In genomic region chr10:97444212-97444611, GRCh38 we compare ENCODE assay signal across 8 cellular contexts. TPM values are rescaled to one million over a fixed set of nuclear protein-coding genes. Genes with fewer than 3 reads are reported as not detected.
DNase-seq lines count a peak whose midpoint lies in the region; ATAC-seq and TF ChIP-seq lines count a peak whose summit lies in the region.
"Had no signal": no experiment of that assay in that cellular context is flagged by ENCODE, and none has a peak within 500 bp of the region (broad histone marks: within the 10 kb centered on the region; RNA-seq: fewer than 3 reads in every experiment).

No MANE protein-coding gene starts in this region.

- H3K4me3 Mint-ChIP-seq in MCF 10A (ENCODE audit: unreplicated experiment) = peak overlapping the region; percentile 99
- peak overlapping the region; percentile 2 for H3K4me3 Mint-ChIP-seq in activated naive CD8-positive, alpha-beta T cell treated with anti-CD3 and anti-CD28 coated beads, Interleukin-2, amount 10 ng/mL, durations not matched to agents 7 days and 5 days
- peak overlapping the region; percentile 98 to 99 for H3K4me3 Mint-ChIP-seq in stimulated activated naive CD8-positive, alpha-beta T cell treated with anti-CD3 and anti-CD28 coated beads, Interleukin-15, amount 100 ng/mL, for 72 hours

- CTCF ChIA-PET in MCF 10A (lab: Yijun Ruan, JAX) = interaction anchor here (0.6 to 2.1 kb wide), 6 partner anchors 16 to 168 kb away, joined by 3 to 9 read pairs (median 4); no protein-coding TSS in a partner anchor

- no peak overlapping the region for H3K4me3 ChIP-seq in breast epithelium

- DNase-seq in MCF 10A (ENCODE audit: unreplicated experiment) (no peak), breast epithelium (ENCODE audit: low spot score in 2 of 2) (no peak), NCI-H526 (lab: John Stamatoyannopoulos, UW) (no peak)
- no peak for DNase-seq in activated naive CD8-positive, alpha-beta T cell treated with anti-CD3 and anti-CD28 coated beads, Interleukin-2, amount 10 ng/mL, durations not matched to agents 7 days and 5 days
- DNase-seq in stimulated activated naive CD8-positive, alpha-beta T cell treated with anti-CD3 and anti-CD28 coated beads, Interleukin-15, amount 100 ng/mL, for 72 hours = no peak
- DNase-seq: NCI-H1694 treated with DMSO at 0.1 percent for 48 hours had no signal

- POLR2A ChIA-PET in MCF 10A (lab: Yijun Ruan, JAX) = interaction anchor here (1.2 to 3.7 kb wide), 10 partner anchors 8 to 243 kb away, joined by 3 to 34 read pairs (median 6); partner anchors contain the start of genes AVPI1 and RRP12
- POLR2A ChIA-PET in activated naive CD8-positive, alpha-beta T cell treated with anti-CD3 and anti-CD28 coated beads, Interleukin-2, amount 10 ng/mL, durations not matched to agents 7 days and 5 days (lab: Charles Lee) = no interaction called here

- no peak overlapping the region for H3K27ac Mint-ChIP-seq in MCF 10A (ENCODE audit: low read depth, unreplicated experiment)
- no peak overlapping the region for H3K27ac Mint-ChIP-seq in activated naive CD8-positive, alpha-beta T cell treated with anti-CD3 and anti-CD28 coated beads, Interleukin-2, amount 10 ng/mL, durations not matched to agents 7 days and 5 days
- H3K27ac Mint-ChIP-seq in stimulated activated naive CD8-positive, alpha-beta T cell treated with anti-CD3 and anti-CD28 coated beads, Interleukin-15, amount 100 ng/mL, for 72 hours = peak overlapping the region in 1 of 2 donors; percentile 4

- H3K27me3 ChIP-seq in breast epithelium = no peaks in the 10 kb centered on the region

- H3K9me3 Mint-ChIP-seq in MCF 10A (ENCODE audit: unreplicated experiment) = no peaks in the 10 kb centered on the region
- H3K9me3 Mint-ChIP-seq in activated naive CD8-positive, alpha-beta T cell treated with anti-CD3 and anti-CD28 coated beads, Interleukin-2, amount 10 ng/mL, durations not matched to agents 7 days and 5 days = no peaks in the 10 kb centered on the region
- no peaks in the 10 kb centered on the region for H3K9me3 Mint-ChIP-seq in stimulated activated naive CD8-positive, alpha-beta T cell treated with anti-CD3 and anti-CD28 coated beads, Interleukin-15, amount 100 ng/mL, for 72 hours

- TF ChIP-seq CTCF in MCF 10A (IDR thresholded peaks at IDR 0.05; ENCODE audit: unreplicated experiment) = no peak
- no peak for TF ChIP-seq CTCF in breast epithelium (IDR thresholded peaks at IDR 0.05)

- H3K9me3 ChIP-seq in breast epithelium = no peaks in the 10 kb centered on the region

- H3K4me1 ChIP-seq in breast epithelium = peaks cover 4 to 20% of the 10 kb centered on the region in 2 donors

- H3K36me3 Mint-ChIP-seq in MCF 10A (ENCODE audit: insufficient read depth, unreplicated experiment) = peaks cover 39% of the 10 kb centered on the region
- peaks cover 2% of the 10 kb centered on the region for H3K36me3 Mint-ChIP-seq in activated naive CD8-positive, alpha-beta T cell treated with anti-CD3 and anti-CD28 coated beads, Interleukin-2, amount 10 ng/mL, durations not matched to agents 7 days and 5 days

- TF ChIP-seq POLR2A in breast epithelium (IDR thresholded peaks at IDR 0.05) = no peak

- intact Hi-C loops in MCF 10A (cut with micrococcal nuclease) (loop anchor here (10.0 kb wide), 1 partner anchor 51 kb away; the partner anchor contains the start of genes MMS19 and UBTD1), breast epithelium (cut with DNase I; ENCODE audit: low total_unique reads) (loop anchor here (5.0 kb wide), 1 partner anchor 152 kb away; the partner anchor contains the start of gene ARHGAP19)

- no TSS peak for BruUV-seq in MCF 10A (replicated peaks; lab: Mats Ljungman, UMichigan)

- peaks cover 17% of the 10 kb centered on the region for H3K4me1 Mint-ChIP-seq in MCF 10A (ENCODE audit: insufficient read depth, unreplicated experiment)
- peaks cover 26% of the 10 kb centered on the region for H3K4me1 Mint-ChIP-seq in activated naive CD8-positive, alpha-beta T cell treated with anti-CD3 and anti-CD28 coated beads, Interleukin-2, amount 10 ng/mL, durations not matched to agents 7 days and 5 days
- H3K4me1 Mint-ChIP-seq in stimulated activated naive CD8-positive, alpha-beta T cell treated with anti-CD3 and anti-CD28 coated beads, Interleukin-15, amount 100 ng/mL, for 72 hours = peaks cover 60% of the 10 kb centered on the region

- H3K27ac ChIP-seq in breast epithelium = no peak overlapping the region
- H3K27ac ChIP-seq: RWPE1 had no signal

- no peak for ATAC-seq in activated naive CD8-positive, alpha-beta T cell treated with anti-CD3 and anti-CD28 coated beads, Interleukin-2, amount 10 ng/mL, durations not matched to agents 7 days and 5 days (ENCODE audit: low read depth)
- ATAC-seq in stimulated activated naive CD8-positive, alpha-beta T cell treated with anti-CD3 and anti-CD28 coated beads, Interleukin-15, amount 100 ng/mL, for 72 hours = no peak
- no peak for ATAC-seq in GM18520 (IDR thresholded peaks at IDR 0.05; ENCODE audit: unreplicated experiment)

- H3K36me3 ChIP-seq in breast epithelium = no peaks in the 10 kb centered on the region

- H3K27me3 Mint-ChIP-seq in MCF 10A (ENCODE audit: insufficient read depth, unreplicated experiment) = no peaks in the 10 kb centered on the region
- H3K27me3 Mint-ChIP-seq in activated naive CD8-positive, alpha-beta T cell treated with anti-CD3 and anti-CD28 coated beads, Interleukin-2, amount 10 ng/mL, durations not matched to agents 7 days and 5 days = no peaks in the 10 kb centered on the region
- H3K27me3 Mint-ChIP-seq in stimulated activated naive CD8-positive, alpha-beta T cell treated with anti-CD3 and anti-CD28 coated beads, Interleukin-15, amount 100 ng/mL, for 72 hours = no peaks in the 10 kb centered on the region

RNA-seq across cellular contexts. Expression of gene EXOSC1, which starts 1.6 kb away (rescaled TPM):
- total RNA-seq in MCF 10A (2022) (56.5 and 62.3 TPM in 2 replicates), breast epithelium (10 to 100 TPM; 27.7 to 37.9 (median 36.7) TPM)
- 10 to 100 TPM; 46.5 to 47.9 TPM for total RNA-seq in activated naive CD8-positive, alpha-beta T cell treated with anti-CD3 and anti-CD28 coated beads, Interleukin-2, amount 10 ng/mL, durations not matched to agents 7 days and 5 days

RNA-seq across cellular contexts. Expression of gene ZDHHC16, which starts 1.8 kb away (rescaled TPM):
- total RNA-seq in MCF 10A (2022) (44.9 and 48.0 TPM in 2 replicates), breast epithelium (10 to 100 TPM; 21.6 to 53.1 (median 44.6) TPM)
- 10 to 100 TPM; 23.3 to 29.6 TPM for total RNA-seq in activated naive CD8-positive, alpha-beta T cell treated with anti-CD3 and anti-CD28 coated beads, Interleukin-2, amount 10 ng/mL, durations not matched to agents 7 days and 5 days

RNA-seq across cellular contexts. Expression of gene PGAM1, which starts 18.2 kb away (rescaled TPM):
- total RNA-seq in MCF 10A (2022) (235 and 248 TPM in 2 replicates), breast epithelium (100 to 1,000 TPM; 162 to 182 (median 171) TPM)
- total RNA-seq in activated naive CD8-positive, alpha-beta T cell treated with anti-CD3 and anti-CD28 coated beads, Interleukin-2, amount 10 ng/mL, durations not matched to agents 7 days and 5 days = 100 to 1,000 TPM; 288 to 298 TPM

RNA-seq across cellular contexts. Expression of gene RRP12, which starts 43.1 kb away (rescaled TPM):
- 66.1 and 86.7 TPM in 2 replicates for total RNA-seq in MCF 10A (2022)
- total RNA-seq in breast epithelium = 10 to 100 TPM in 2 of 3 donors, 1 to 10 TPM in 1; 7.7 to 17.7 (median 15.7) TPM
- total RNA-seq in activated naive CD8-positive, alpha-beta T cell treated with anti-CD3 and anti-CD28 coated beads, Interleukin-2, amount 10 ng/mL, durations not matched to agents 7 days and 5 days = 10 to 100 TPM; 20.5 to 23.8 TPM

RNA-seq across cellular contexts. Expression of gene MMS19, which starts 54.0 kb away (rescaled TPM):
- total RNA-seq in MCF 10A (2022) (67.0 and 67.2 TPM in 2 replicates), breast epithelium (100 to 1,000 TPM in 1 of 3 donors, 10 to 100 TPM in 2; 73.0 to 109 (median 78.7) TPM)
- 10 to 100 TPM; 87.9 to 89.7 TPM for total RNA-seq in activated naive CD8-positive, alpha-beta T cell treated with anti-CD3 and anti-CD28 coated beads, Interleukin-2, amount 10 ng/mL, durations not matched to agents 7 days and 5 days

Comparison
In these comparisons a context has a peak if more than half of its experiments do, and no peak if none do; other contexts are left out.
1. H3K4me3 Mint-ChIP-seq: peak in every context shown above with its lines; median percentile 99 in MCF 10A; 98 in stimulated activated naive CD8-positive, alpha-beta T cell treated with anti-CD3 and anti-CD28 coated beads, Interleukin-15, amount 100 ng/mL, for 72 hours; 2 in activated naive CD8-positive, alpha-beta T cell treated with anti-CD3 and anti-CD28 coated beads, Interleukin-2, amount 10 ng/mL, durations not matched to agents 7 days and 5 days.